17 cellular contexts compared by ENCODE assay signal in the genomic region with DNA sequence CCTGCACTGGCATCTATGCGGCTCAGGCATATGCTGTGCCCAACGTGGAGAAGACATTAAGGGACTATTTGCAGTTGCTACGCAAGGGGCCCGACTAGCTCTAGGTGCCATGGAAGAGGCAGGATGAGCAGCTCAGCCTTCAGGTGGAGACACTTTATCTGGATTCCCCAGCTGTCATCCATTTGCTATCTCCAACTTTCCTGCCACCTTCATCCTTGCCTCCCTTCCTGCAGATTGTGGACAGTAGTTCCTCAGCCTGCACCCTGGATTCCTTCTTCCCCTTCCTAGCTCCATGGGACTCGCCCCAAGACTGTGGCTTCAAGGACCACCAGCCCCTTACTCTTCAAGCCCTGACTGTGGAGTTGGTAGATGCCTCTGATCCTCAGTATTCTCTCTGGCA. TPM values are rescaled to one million over a fixed set of nuclear protein-coding genes. Genes with fewer than 3 reads are reported as not detected.
DNase-seq lines count a peak whose midpoint lies in the region; ATAC-seq and TF ChIP-seq lines count a peak whose summit lies in the region.
"Had no signal": no experiment of that assay in that cellular context is flagged by ENCODE, and none has a peak within 500 bp of the region (broad histone marks: within the 10 kb centered on the region; RNA-seq: fewer than 3 reads in every experiment).

No MANE protein-coding gene starts in this region.

- no peaks in the 10 kb centered on the region for H3K9me3 ChIP-seq in Loucy (ENCODE audit: insufficient read depth, low read depth, low read length)
- H3K9me3 ChIP-seq: Peyer's patch, thyroid gland had no signal

- H3K9me3 Mint-ChIP-seq in activated CD4-positive, alpha-beta T cell treated with anti-CD3 and anti-CD28 coated beads, Interleukin-2, amount 10 ng/mL, durations not matched to agents 7 days and 5 days: no peaks in the 10 kb centered on the region
- H3K9me3 Mint-ChIP-seq in central memory CD8-positive, alpha-beta T cell: no peaks in the 10 kb centered on the region

- no peaks in the 10 kb centered on the region for H3F3A ChIP-seq in Loucy (ENCODE audit: low read depth)

- CTCF ChIA-PET in activated CD4-positive, alpha-beta T cell treated with anti-CD3 and anti-CD28 coated beads, Interleukin-2, amount 10 ng/mL, durations not matched to agents 7 days and 5 days (lab: Charles Lee): interaction anchor here (0.8 to 3.2 kb wide), 4 partner anchors 18 to 322 kb away, joined by 3 to 15 read pairs (median 3); a partner anchor contains a TSS

- no peaks in the 10 kb centered on the region for H3K9me2 ChIP-seq in Loucy (replicated peaks; ENCODE audit: low read depth, low read length)

- no peak overlapping the region for H2AFZ ChIP-seq in Loucy (ENCODE audit: low read length)

- no peaks in the 10 kb centered on the region for H3K27me3 Mint-ChIP-seq in activated CD4-positive, alpha-beta T cell treated with anti-CD3 and anti-CD28 coated beads, Interleukin-2, amount 10 ng/mL, durations not matched to agents 7 days and 5 days
- H3K27me3 Mint-ChIP-seq in central memory CD8-positive, alpha-beta T cell: no peaks in the 10 kb centered on the region

- H3K9ac ChIP-seq in Loucy (ENCODE audit: low read depth, low read length, poor library complexity, severe bottlenecking): peak overlapping the region; percentile 97

- intact Hi-C loops in posterior vena cava (cut with DNase I): loop anchor here in 1 of 2 donors (10.0 kb wide), 1 partner anchor 68 kb away; a partner anchor contains a TSS

- TF ChIP-seq CTCF in Loucy (conservative IDR thresholded peaks at IDR 0.05; ENCODE audit: low read length): no peak

- peaks cover 68% of the 10 kb centered on the region for H3K4me1 Mint-ChIP-seq in activated CD4-positive, alpha-beta T cell treated with anti-CD3 and anti-CD28 coated beads, Interleukin-2, amount 10 ng/mL, durations not matched to agents 7 days and 5 days
- peaks cover 59% of the 10 kb centered on the region for H3K4me1 Mint-ChIP-seq in central memory CD8-positive, alpha-beta T cell

- H3K27ac Mint-ChIP-seq in activated CD4-positive, alpha-beta T cell treated with anti-CD3 and anti-CD28 coated beads, Interleukin-2, amount 10 ng/mL, durations not matched to agents 7 days and 5 days: peak overlapping the region; percentile 68
- peak overlapping the region; percentile 44 for H3K27ac Mint-ChIP-seq in central memory CD8-positive, alpha-beta T cell (ENCODE audit: low read depth)

- H3K4me2 ChIP-seq in Loucy (ENCODE audit: low read depth, low read length, poor library complexity, severe bottlenecking): peak overlapping the region; percentile 87

- POLR2A ChIA-PET in activated CD4-positive, alpha-beta T cell treated with anti-CD3 and anti-CD28 coated beads, Interleukin-2, amount 10 ng/mL, durations not matched to agents 7 days and 5 days (lab: Charles Lee): no interaction called here

- H3K4me3 ChIP-seq in Loucy (ENCODE audit: low read length, poor library complexity, severe bottlenecking): peak overlapping the region; percentile 99
- H3K4me3 ChIP-seq: Peyer's patch, thyroid gland had no signal

- peaks cover 6% of the 10 kb centered on the region for H4K20me1 ChIP-seq in Loucy (ENCODE audit: insufficient read depth, low read length, poor library complexity, severe bottlenecking)

- H3K79me2 ChIP-seq in Loucy (ENCODE audit: insufficient read depth, low read length): peaks cover 47% of the 10 kb centered on the region

- peaks cover 44% of the 10 kb centered on the region for H3K36me3 Mint-ChIP-seq in activated CD4-positive, alpha-beta T cell treated with anti-CD3 and anti-CD28 coated beads, Interleukin-2, amount 10 ng/mL, durations not matched to agents 7 days and 5 days (ENCODE audit: low read depth)
- peaks cover 15% of the 10 kb centered on the region for H3K36me3 Mint-ChIP-seq in central memory CD8-positive, alpha-beta T cell (ENCODE audit: insufficient read depth)

- no peak for DNase-seq in activated CD4-positive, alpha-beta T cell treated with anti-CD3 and anti-CD28 coated beads, Interleukin-2, amount 10 ng/mL, durations not matched to agents 7 days and 5 days
- no peak for DNase-seq in activated CD4-positive, alpha-beta T cell treated with anti-CD3 and anti-CD28 coated beads, Interleukin-2, amount 50 U/mL, for 4 hours
- no peak for DNase-seq in central memory CD8-positive, alpha-beta T cell (ENCODE audit: low spot score in 2 of 2)
- peak; percentile 35 for DNase-seq in posterior vena cava (ENCODE audit: low spot score)
- DNase-seq: GF-D8; mammary epithelial cell; MV-4-11; NCI-H2107; NCI-H774; stimulated activated CD4-positive, alpha-beta T cell treated with anti-CD3 and anti-CD28 coated beads, Interleukin-4, amount 100 ng/mL, for 1 hour; stimulated activated CD8-positive, alpha-beta memory T cell treated with anti-CD3 and anti-CD28 coated beads, Interleukin-4, amount 100 ng/mL, for 48 hours; thyroid gland had no signal

- H3K36me3 ChIP-seq in Loucy (ENCODE audit: insufficient read depth, low read length): peaks cover 3% of the 10 kb centered on the region; the same call in 1 of the 2 replicates

- no peaks in the 10 kb centered on the region for H3K27me3 ChIP-seq in Loucy (ENCODE audit: insufficient read depth, low read length, poor library complexity, severe bottlenecking)
- H3K27me3 ChIP-seq: Peyer's patch, thyroid gland had no signal

- peaks cover 28% of the 10 kb centered on the region for H3K4me1 ChIP-seq in Loucy (ENCODE audit: insufficient read depth, low read length, poor library complexity, severe bottlenecking)

- no peak overlapping the region for H3K4me3 Mint-ChIP-seq in activated CD4-positive, alpha-beta T cell treated with anti-CD3 and anti-CD28 coated beads, Interleukin-2, amount 10 ng/mL, durations not matched to agents 7 days and 5 days
- no peak overlapping the region for H3K4me3 Mint-ChIP-seq in central memory CD8-positive, alpha-beta T cell

- no peak for ATAC-seq in central memory CD8-positive, alpha-beta T cell (replicated peaks; ENCODE audit: extremely low read depth, poor library complexity, severe bottlenecking)
- ATAC-seq in HG03354 (IDR thresholded peaks at IDR 0.05; ENCODE audit: poor library complexity, severe bottlenecking, unreplicated experiment): no peak
- no peak for ATAC-seq in GM21576 (IDR thresholded peaks at IDR 0.05; ENCODE audit: unreplicated experiment)
- no peak for ATAC-seq in HG03442 (IDR thresholded peaks at IDR 0.05; ENCODE audit: unreplicated experiment)

RNA-seq across cellular contexts. Expression of a gene that starts 2.0 kb away (rescaled TPM):
- 10 to 100 TPM; 84.0 to 96.6 TPM for total RNA-seq in activated CD4-positive, alpha-beta T cell treated with anti-CD3 and anti-CD28 coated beads, Interleukin-2, amount 10 ng/mL, durations not matched to agents 7 days and 5 days
- 10 to 100 TPM; 43.9 to 55.0 TPM for total RNA-seq in posterior vena cava

RNA-seq across cellular contexts. Expression of a gene that starts 2.3 kb away (rescaled TPM):
- total RNA-seq in activated CD4-positive, alpha-beta T cell treated with anti-CD3 and anti-CD28 coated beads, Interleukin-2, amount 10 ng/mL, durations not matched to agents 7 days and 5 days: 10 to 100 TPM; 28.5 to 32.8 TPM
- total RNA-seq in posterior vena cava: 10 to 100 TPM; 12.5 to 19.7 TPM

RNA-seq across cellular contexts. Expression of a gene that starts 9.4 kb away (rescaled TPM):
- 10 to 100 TPM; 32.4 to 38.0 TPM for total RNA-seq in activated CD4-positive, alpha-beta T cell treated with anti-CD3 and anti-CD28 coated beads, Interleukin-2, amount 10 ng/mL, durations not matched to agents 7 days and 5 days
- 10 to 100 TPM; 27.9 to 28.0 TPM for total RNA-seq in posterior vena cava

RNA-seq across cellular contexts. Expression of a gene that starts 19.2 kb away (rescaled TPM):
- 1 to 10 TPM; 9.5 to 9.7 TPM for total RNA-seq in activated CD4-positive, alpha-beta T cell treated with anti-CD3 and anti-CD28 coated beads, Interleukin-2, amount 10 ng/mL, durations not matched to agents 7 days and 5 days
- total RNA-seq in posterior vena cava: 10 to 100 TPM in 1 of 2 donors, 1 to 10 TPM in 1; 8.5 to 11.0 TPM
